In genomic region chr16:22373662-22374310, GRCh38 we compare ENCODE assay signal across 8 cellular contexts. TPM values are rescaled to one million over a fixed set of nuclear protein-coding genes. Genes with fewer than 3 reads are reported as not detected.
DNase-seq lines count a peak whose midpoint lies in the region; ATAC-seq and TF ChIP-seq lines count a peak whose summit lies in the region.

No MANE protein-coding gene starts in this region.

- H3K27me3 ChIP-seq in dorsolateral prefrontal cortex = no peaks in the 10 kb centered on the region

- POLR2A ChIA-PET in activated B cell treated with CpG ODN at 0.5 μM for 24 hours (lab: Charles Lee) = interaction anchor here (0.6 to 1.0 kb wide), 3 partner anchors 12 to 181 kb away, joined by 3 read pairs; no protein-coding TSS in a partner anchor

- H3K36me3 Mint-ChIP-seq in CD14-positive monocyte (no peaks in the 10 kb centered on the region), activated B cell treated with CpG ODN at 0.5 μM for 24 hours (ENCODE audit: low read depth) (peaks cover 3% of the 10 kb centered on the region), memory B cell (no peaks in the 10 kb centered on the region)

- H3K9me3 Mint-ChIP-seq in CD14-positive monocyte = no peaks in the 10 kb centered on the region
- H3K9me3 Mint-ChIP-seq in activated B cell treated with CpG ODN at 0.5 μM for 24 hours = no peaks in the 10 kb centered on the region
- no peaks in the 10 kb centered on the region for H3K9me3 Mint-ChIP-seq in memory B cell
- no peaks in the 10 kb centered on the region for H3K9me3 Mint-ChIP-seq in stimulated activated naive CD8-positive, alpha-beta T cell treated with anti-CD3 and anti-CD28 coated beads, Interleukin-15, amount 100 ng/mL, for 72 hours

- CTCF ChIA-PET in activated B cell treated with CpG ODN at 0.5 μM for 24 hours (lab: Charles Lee) = no interaction called here

- peak overlapping the region in 11 of 59 donors; percentile 0 to 83 (median 39) for H3K27ac ChIP-seq in dorsolateral prefrontal cortex

- H3K4me3 Mint-ChIP-seq in CD14-positive monocyte = peak overlapping the region; percentile 96
- peak overlapping the region; percentile 94 for H3K4me3 Mint-ChIP-seq in activated B cell treated with CpG ODN at 0.5 μM for 24 hours
- H3K4me3 Mint-ChIP-seq in memory B cell = peak overlapping the region; percentile 92
- peak overlapping the region; percentile 96 to 100 for H3K4me3 Mint-ChIP-seq in stimulated activated naive CD8-positive, alpha-beta T cell treated with anti-CD3 and anti-CD28 coated beads, Interleukin-15, amount 100 ng/mL, for 72 hours

- peaks cover 3 to 9% (median 3%) of the 10 kb centered on the region in 3 donors for H3K27me3 Mint-ChIP-seq in CD14-positive monocyte (ENCODE audit: low read depth in 3 of 3)
- no peaks in the 10 kb centered on the region for H3K27me3 Mint-ChIP-seq in activated B cell treated with CpG ODN at 0.5 μM for 24 hours
- no peaks in the 10 kb centered on the region for H3K27me3 Mint-ChIP-seq in memory B cell
- no peaks in the 10 kb centered on the region for H3K27me3 Mint-ChIP-seq in stimulated activated naive CD8-positive, alpha-beta T cell treated with anti-CD3 and anti-CD28 coated beads, Interleukin-15, amount 100 ng/mL, for 72 hours

- H3K27ac Mint-ChIP-seq in CD14-positive monocyte (peak overlapping the region in 5 of 7 donors; percentile 27 to 85 (median 32)), activated B cell treated with CpG ODN at 0.5 μM for 24 hours (no peak overlapping the region), memory B cell (peak overlapping the region; percentile 49)
- H3K27ac Mint-ChIP-seq in stimulated activated naive CD8-positive, alpha-beta T cell treated with anti-CD3 and anti-CD28 coated beads, Interleukin-15, amount 100 ng/mL, for 72 hours = peak overlapping the region; percentile 96 to 98

- no peak for DNase-seq in CD14-positive monocyte (ENCODE audit: low spot score)
- DNase-seq in GM20000 (ENCODE audit: low spot score) = peak; percentile 20
- DNase-seq in activated B cell treated with CpG ODN at 0.5 μM for 24 hours = peak; percentile 40
- peak in 5 of 10 donors; percentile 14 to 47 (median 43) for DNase-seq in dorsolateral prefrontal cortex
- peak in 1 of 2 donors; percentile 26 for DNase-seq in memory B cell (ENCODE audit: low spot score in 2 of 2)
- peak; percentile 44 to 46 for DNase-seq in stimulated activated naive CD8-positive, alpha-beta T cell treated with anti-CD3 and anti-CD28 coated beads, Interleukin-15, amount 100 ng/mL, for 72 hours
- DNase-seq in SHP77 treated with DMSO at 0.1 percent for 48 hours (lab: John Stamatoyannopoulos, UW) = no peak

- H3K4me1 Mint-ChIP-seq in CD14-positive monocyte (peaks cover 54% of the 10 kb centered on the region), activated B cell treated with CpG ODN at 0.5 μM for 24 hours (peaks cover 25% of the 10 kb centered on the region), memory B cell (peaks cover 14% of the 10 kb centered on the region)
- peaks cover 50% of the 10 kb centered on the region for H3K4me1 Mint-ChIP-seq in stimulated activated naive CD8-positive, alpha-beta T cell treated with anti-CD3 and anti-CD28 coated beads, Interleukin-15, amount 100 ng/mL, for 72 hours

- H3K4me3 ChIP-seq in dorsolateral prefrontal cortex = peak overlapping the region; percentile 54 to 97 (median 84)

- TF ChIP-seq CTCF in CD14-positive monocyte (IDR thresholded peaks at IDR 0.05) (no peak), GM20000 (IDR thresholded peaks at IDR 0.05; ENCODE audit: extremely low read depth, missing control alignments) (no peak), activated B cell treated with CpG ODN at 0.5 μM for 24 hours (IDR thresholded peaks at IDR 0.05) (no peak), dorsolateral prefrontal cortex (IDR thresholded peaks at IDR 0.05 in 54 of 56, conservative IDR thresholded peaks at IDR 0.05 in 2 of 56; ENCODE audit: low read depth in 1 of 56, partially characterized antibody in 56 of 56) (no peak)

- ATAC-seq in HG03571 (IDR thresholded peaks at IDR 0.05; ENCODE audit: unreplicated experiment) = peak; percentile 15
- ATAC-seq in activated B cell treated with CpG ODN at 0.5 μM for 24 hours (ENCODE audit: low read depth) = peak; percentile 4
- ATAC-seq in memory B cell (ENCODE audit: low read depth) = peak; percentile 12
- ATAC-seq in stimulated activated naive CD8-positive, alpha-beta T cell treated with anti-CD3 and anti-CD28 coated beads, Interleukin-15, amount 100 ng/mL, for 72 hours = peak; percentile 19

- intact Hi-C loops in CD14-positive monocyte (cut with micrococcal nuclease) (loop anchor here (10.0 kb wide), 2 partner anchors 49 to 179 kb away; no protein-coding TSS in a partner anchor), activated B cell treated with CpG ODN at 0.5 μM for 24 hours (cut with micrococcal nuclease) (loop anchor here (1.0 to 5.0 kb wide), 3 partner anchors 76 to 181 kb away; partner anchors contain the start of genes EEF2K and POLR3E), dorsolateral prefrontal cortex (cut with DNase I) (loop anchor here (5.0 kb wide), 3 partner anchors 51 to 181 kb away; no protein-coding TSS in a partner anchor)

RNA-seq across cellular contexts. Expression of gene CDR2, which starts 0.6 kb away (rescaled TPM):
- 1 to 10 TPM; 2.5 to 4.8 TPM for polyA plus RNA-seq in CD14-positive monocyte
- 6.2 and 6.7 TPM in 2 replicates for total RNA-seq in activated B cell treated with CpG ODN at 0.5 μM for 24 hours
- total RNA-seq in dorsolateral prefrontal cortex = 10 to 100 TPM in 119 of 120 experiments, 1 to 10 TPM in 1; 7.3 to 37.6 (median 23.1) TPM

Comparison
In these comparisons a context has a peak if more than half of its experiments do, and no peak if none do; other contexts are left out.
1. DNase-seq: peak in GM20000 (single experiment), activated B cell treated with CpG ODN at 0.5 μM for 24 hours (single experiment) and stimulated activated naive CD8-positive, alpha-beta T cell treated with anti-CD3 and anti-CD28 coated beads, Interleukin-15, amount 100 ng/mL, for 72 hours (2 of 2); none in CD14-positive monocyte (single experiment) and SHP77 treated with DMSO at 0.1 percent for 48 hours (single experiment).
2. Peak in every context shown above with its lines, with median percentiles within 50 percentile points of each other: H3K4me3 Mint-ChIP-seq and ATAC-seq.